20 cellular contexts compared by ENCODE assay signal in the genomic region with DNA sequence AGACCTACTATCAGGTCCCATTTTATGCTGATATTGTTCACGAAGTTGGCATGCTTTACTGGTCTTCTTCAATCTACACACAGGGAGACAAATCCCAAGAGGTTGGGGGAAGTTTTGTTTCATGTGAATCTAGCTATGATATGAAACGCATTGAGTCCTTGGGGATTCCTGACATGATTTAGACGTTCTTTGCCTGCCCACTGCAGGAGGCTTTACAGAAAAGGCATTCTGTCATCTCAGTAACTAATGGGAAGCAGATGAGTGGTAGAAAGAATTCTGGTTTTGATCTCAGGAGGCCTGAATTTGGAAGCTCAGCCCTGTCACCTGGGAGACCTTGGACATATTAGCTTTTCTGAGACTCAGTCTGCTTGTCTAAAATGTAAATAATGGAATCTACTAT.
DNase-seq lines count a peak whose midpoint lies in the region; ATAC-seq and TF ChIP-seq lines count a peak whose summit lies in the region.
"Had no signal": no experiment of that assay in that cellular context is flagged by ENCODE, and none has a peak within 500 bp of the region (broad histone marks: within the 10 kb centered on the region; RNA-seq: fewer than 3 reads in every experiment).

No MANE protein-coding gene starts in this region.

- H3K9ac ChIP-seq in SK-N-SH = no peak overlapping the region

- no peak for TF ChIP-seq CTCF in SK-N-SH (IDR thresholded peaks at IDR 0.05)

- TF ChIP-seq EP300 in SK-N-SH (IDR thresholded peaks at IDR 0.05; ENCODE audit: borderline replicate concordance in 1 of 2, low read depth in 1 of 2, low read length in 1 of 2) = no peak

- POLR2A ChIA-PET in SK-N-SH (lab: Yijun Ruan, JAX) = no interaction called here

- peak overlapping the region in 1 of 2 experiments; percentile 99; a peak in 2 of 4 replicates for H3K27ac ChIP-seq in SK-N-SH (ENCODE audit: low read depth in 2 of 2, low read length in 1 of 2)
- H3K27ac ChIP-seq: 22Rv1, SJSA1 had no signal

- no peaks in the 10 kb centered on the region for H3K36me3 ChIP-seq in SK-N-SH (replicated peaks in 1 of 2; ENCODE audit: control insufficient read depth in 1 of 2, insufficient read depth in 2 of 2, low read length in 1 of 2)
- H3K36me3 ChIP-seq: SJSA1 had no signal

- no peaks in the 10 kb centered on the region for H3K9me3 ChIP-seq in SK-N-SH
- H3K9me3 ChIP-seq: SJSA1 had no signal

- H3K9me2 ChIP-seq in SK-N-SH = no peaks in the 10 kb centered on the region

- H3K4me1 ChIP-seq in SK-N-SH (ENCODE audit: control insufficient read depth in 1 of 2, insufficient read depth in 2 of 2, low read depth in 1 of 2, low read length in 1 of 2) = peaks cover 0 to 27% of the 10 kb centered on the region in 2 experiments; a peak in 2 of 4 replicates
- H3K4me1 ChIP-seq: SJSA1 had no signal

- CTCF ChIA-PET in SK-N-SH (lab: Yijun Ruan, JAX) = interaction anchor here (0.8 to 2.7 kb wide), 5 partner anchors 65 to 728 kb away, joined by 3 to 11 read pairs (median 3); no protein-coding TSS in a partner anchor

- no peaks in the 10 kb centered on the region for H3K79me2 ChIP-seq in SK-N-SH (ENCODE audit: insufficient read depth)

- H3K4me3 ChIP-seq in SK-N-SH (ENCODE audit: low read depth in 2 of 2, low read length in 1 of 2) = no peak overlapping the region
- H3K4me3 ChIP-seq: SJSA1 had no signal

- no peaks in the 10 kb centered on the region for H3K27me3 ChIP-seq in SK-N-SH (ENCODE audit: insufficient read depth)
- H3K27me3 ChIP-seq: SJSA1 had no signal

- no peak for DNase-seq in SK-N-SH
- peak; percentile 26 for DNase-seq in fibroblast of gingiva (ENCODE audit: low read depth)
- DNase-seq in midbrain (lab: John Stamatoyannopoulos, UW) = peak; percentile 6
- DNase-seq in C1 segment of cervical spinal cord (lab: John Stamatoyannopoulos, UW) = no peak
- DNase-seq in NCI-H128 (lab: John Stamatoyannopoulos, UW; ENCODE audit: unreplicated experiment) = no peak
- DNase-seq: DMS53, GDM1, H7, MV-4-11, NCI-H1105 treated with DMSO at 0.1 percent for 48 hours, NCI-H1694, NCI-H2081, NCI-H446, NCI-H526, OCI-M1 had no signal

- WGBS in SK-N-SH (ENCODE audit: low lambda C conversion rate) = 27% methylated on average over 3 of the region's 3 CpGs

- no peaks in the 10 kb centered on the region for H4K20me1 ChIP-seq in SK-N-SH (ENCODE audit: insufficient read depth)

- no peak overlapping the region for H3K4me2 ChIP-seq in SK-N-SH

- ATAC-seq in SK-N-SH treated with all-trans-retinoic acid at 6 μM for 48 hours = no peak
- no peak for ATAC-seq in GM18511 (IDR thresholded peaks at IDR 0.05; ENCODE audit: unreplicated experiment)
- no peak for ATAC-seq in GM18502 (IDR thresholded peaks at IDR 0.05; ENCODE audit: poor library complexity, unreplicated experiment)

- peak; percentile 10; the same call in 1 of the 2 replicates for TF ChIP-seq RAD21 in SK-N-SH (IDR thresholded peaks at IDR 0.05; ENCODE audit: low read length)

- H2AFZ ChIP-seq in SK-N-SH (ENCODE audit: low read depth) = no peak overlapping the region

- no peaks in the 10 kb centered on the region for H3F3A ChIP-seq in SK-N-SH (replicated peaks; ENCODE audit: insufficient read depth)

TF ChIP-seq in SK-N-SH, 30 proteins besides CTCF, POLR2A, EP300 and RAD21:
- TF ChIP-seq TAF1 (IDR thresholded peaks at IDR 0.05; ENCODE audit: borderline replicate concordance, low read depth, low read length) (no peak), CHD2 (IDR thresholded peaks at IDR 0.05; ENCODE audit: low read length, partially characterized antibody) (no peak), TCF12 (IDR thresholded peaks at IDR 0.05) (no peak)
- TF ChIP-seq, protein P1, sequence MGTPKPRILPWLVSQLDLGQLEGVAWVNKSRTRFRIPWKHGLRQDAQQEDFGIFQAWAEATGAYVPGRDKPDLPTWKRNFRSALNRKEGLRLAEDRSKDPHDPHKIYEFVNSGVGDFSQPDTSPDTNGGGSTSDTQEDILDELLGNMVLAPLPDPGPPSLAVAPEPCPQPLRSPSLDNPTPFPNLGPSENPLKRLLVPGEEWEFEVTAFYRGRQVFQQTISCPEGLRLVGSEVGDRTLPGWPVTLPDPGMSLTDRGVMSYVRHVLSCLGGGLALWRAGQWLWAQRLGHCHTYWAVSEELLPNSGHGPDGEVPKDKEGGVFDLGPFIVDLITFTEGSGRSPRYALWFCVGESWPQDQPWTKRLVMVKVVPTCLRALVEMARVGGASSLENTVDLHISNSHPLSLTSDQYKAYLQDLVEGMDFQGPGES (IDR thresholded peaks at IDR 0.05; ENCODE audit: low read depth, low read length) = no peak

TF ChIP-seq in SK-N-SH treated with all-trans-retinoic acid at 6 μM for 48 hours, 23 proteins besides CTCF, POLR2A, EP300 and RAD21:
- TF ChIP-seq ISL1 (CRISPR knock-in tag; IDR thresholded peaks at IDR 0.05) (no peak), TOX (CRISPR knock-in tag; IDR thresholded peaks at IDR 0.05; ENCODE audit: borderline replicate concordance) (no peak), ARNTL (CRISPR knock-in tag; IDR thresholded peaks at IDR 0.05; ENCODE audit: borderline replicate concordance, low read depth) (no peak), RARB (CRISPR knock-in tag; IDR thresholded peaks at IDR 0.05) (no peak), PPARA (CRISPR knock-in tag; IDR thresholded peaks at IDR 0.05; ENCODE audit: borderline replicate concordance) (no peak), GLIS3 (CRISPR knock-in tag; IDR thresholded peaks at IDR 0.05) (no peak), ZNF8 (CRISPR knock-in tag; IDR thresholded peaks at IDR 0.05) (no peak), BACH2 (CRISPR knock-in tag; IDR thresholded peaks at IDR 0.05; ENCODE audit: borderline replicate concordance) (no peak), ZNF70 (CRISPR knock-in tag; IDR thresholded peaks at IDR 0.05) (no peak), ZNF565 (CRISPR knock-in tag; conservative IDR thresholded peaks at IDR 0.05; ENCODE audit: low read depth) (no peak), ZFP30 (CRISPR knock-in tag; IDR thresholded peaks at IDR 0.05) (no peak), ZC3H10 (CRISPR knock-in tag; IDR thresholded peaks at IDR 0.05) (no peak), ZFP3 (CRISPR knock-in tag; IDR thresholded peaks at IDR 0.05) (no peak), OSR1 (CRISPR knock-in tag; IDR thresholded peaks at IDR 0.05) (no peak), CSDC2 (CRISPR knock-in tag; IDR thresholded peaks at IDR 0.05) (no peak)
- TF ChIP-seq, protein P2, sequence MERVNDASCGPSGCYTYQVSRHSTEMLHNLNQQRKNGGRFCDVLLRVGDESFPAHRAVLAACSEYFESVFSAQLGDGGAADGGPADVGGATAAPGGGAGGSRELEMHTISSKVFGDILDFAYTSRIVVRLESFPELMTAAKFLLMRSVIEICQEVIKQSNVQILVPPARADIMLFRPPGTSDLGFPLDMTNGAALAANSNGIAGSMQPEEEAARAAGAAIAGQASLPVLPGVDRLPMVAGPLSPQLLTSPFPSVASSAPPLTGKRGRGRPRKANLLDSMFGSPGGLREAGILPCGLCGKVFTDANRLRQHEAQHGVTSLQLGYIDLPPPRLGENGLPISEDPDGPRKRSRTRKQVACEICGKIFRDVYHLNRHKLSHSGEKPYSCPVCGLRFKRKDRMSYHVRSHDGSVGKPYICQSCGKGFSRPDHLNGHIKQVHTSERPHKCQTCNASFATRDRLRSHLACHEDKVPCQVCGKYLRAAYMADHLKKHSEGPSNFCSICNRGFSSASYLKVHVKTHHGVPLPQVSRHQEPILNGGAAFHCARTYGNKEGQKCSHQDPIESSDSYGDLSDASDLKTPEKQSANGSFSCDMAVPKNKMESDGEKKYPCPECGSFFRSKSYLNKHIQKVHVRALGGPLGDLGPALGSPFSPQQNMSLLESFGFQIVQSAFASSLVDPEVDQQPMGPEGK (CRISPR knock-in tag; IDR thresholded peaks at IDR 0.05; ENCODE audit: borderline replicate concordance) = no peak
TF ChIP-seq in SK-N-SH treated with all-trans-retinoic acid at 6 μM for 48 hours: peak in this region for 0.

Comparison
In these comparisons a context has a peak if more than half of its experiments do, and no peak if none do; other contexts are left out.
1. DNase-seq: peak in fibroblast of gingiva (single experiment) and midbrain (single experiment); none in SK-N-SH (single experiment), C1 segment of cervical spinal cord (0 of 14) and NCI-H128 (single experiment).